ENCODE assay signal across 11 cellular contexts in the genomic region with DNA sequence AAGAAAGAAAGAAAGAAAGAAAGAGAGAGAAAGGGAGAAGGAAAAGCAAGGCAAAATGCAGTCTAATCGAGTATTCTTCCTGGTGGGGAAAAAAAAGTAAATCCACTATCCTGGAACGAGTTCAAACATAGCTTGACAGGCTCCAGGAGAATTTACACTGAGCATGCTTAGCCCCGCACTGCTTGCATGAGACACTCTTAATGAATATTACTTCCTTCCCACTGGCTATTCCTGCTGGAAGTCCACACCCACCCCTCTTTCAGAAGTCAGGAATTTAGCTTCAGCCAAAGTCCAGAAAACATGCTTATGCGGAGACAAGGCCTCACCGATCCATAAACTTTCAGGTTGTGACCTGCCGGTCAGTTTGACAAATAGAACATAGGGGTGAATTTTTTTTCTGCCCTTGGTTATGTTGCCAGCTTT.
DNase-seq lines count a peak whose midpoint lies in the region; ATAC-seq and TF ChIP-seq lines count a peak whose summit lies in the region.
"Had no signal": no experiment of that assay in that cellular context is flagged by ENCODE, and none has a peak within 500 bp of the region (broad histone marks: within the 10 kb centered on the region; RNA-seq: fewer than 3 reads in every experiment).

No MANE protein-coding gene starts in this region.

- no peak overlapping the region for H4K8ac ChIP-seq in neuronal stem cell (ENCODE audit: low read depth, low read length)

- TF ChIP-seq CTCF in ascending aorta (IDR thresholded peaks at IDR 0.05) (no peak), foreskin keratinocyte (conservative IDR thresholded peaks at IDR 0.05) (no peak)

- DNase-seq in AG08395 (ENCODE audit: low spot score) (peak; percentile 53), ascending aorta (ENCODE audit: low spot score in 2 of 2) (peak in 1 of 2 donors; percentile 71), foreskin keratinocyte (peak; percentile 47 to 79), neuronal stem cell (ENCODE audit: low spot score) (no peak), DMS53 treated with DMSO at 0.1 percent for 48 hours (lab: John Stamatoyannopoulos, UW; ENCODE audit: unreplicated experiment) (no peak), HT-29 (ENCODE audit: low spot score) (no peak)
- no peak for DNase-seq in stimulated activated naive CD8-positive, alpha-beta T cell treated with anti-CD3 and anti-CD28 coated beads, Interleukin-15, amount 100 ng/mL, for 72 hours
- DNase-seq: glutamatergic neuron, NCI-H1092 treated with DMSO at 0.1 percent for 48 hours had no signal

- H3K27ac ChIP-seq in ascending aorta: peak overlapping the region; percentile 71 to 82
- no peak overlapping the region for H3K27ac ChIP-seq in foreskin keratinocyte
- no peak overlapping the region for H3K27ac ChIP-seq in neuronal stem cell (replicated peaks; ENCODE audit: low read length)
- H3K27ac ChIP-seq: VCaP had no signal

- no peak overlapping the region for H3K27ac Mint-ChIP-seq in stimulated activated naive CD8-positive, alpha-beta T cell treated with anti-CD3 and anti-CD28 coated beads, Interleukin-15, amount 100 ng/mL, for 72 hours

- H3K4me1 Mint-ChIP-seq in stimulated activated naive CD8-positive, alpha-beta T cell treated with anti-CD3 and anti-CD28 coated beads, Interleukin-15, amount 100 ng/mL, for 72 hours: no peaks in the 10 kb centered on the region

- no peak overlapping the region for H3K9ac ChIP-seq in neuronal stem cell (ENCODE audit: low read depth, low read length, poor library complexity)

- H3K9me3 Mint-ChIP-seq in stimulated activated naive CD8-positive, alpha-beta T cell treated with anti-CD3 and anti-CD28 coated beads, Interleukin-15, amount 100 ng/mL, for 72 hours: no peaks in the 10 kb centered on the region

- no peaks in the 10 kb centered on the region for H3K27me3 Mint-ChIP-seq in stimulated activated naive CD8-positive, alpha-beta T cell treated with anti-CD3 and anti-CD28 coated beads, Interleukin-15, amount 100 ng/mL, for 72 hours

- H2BK5ac ChIP-seq in neuronal stem cell (ENCODE audit: low read length): no peak overlapping the region

- no peaks in the 10 kb centered on the region for H3K27me3 ChIP-seq in ascending aorta
- H3K27me3 ChIP-seq in foreskin keratinocyte: peaks cover 5% of the 10 kb centered on the region
- H3K27me3 ChIP-seq in neuronal stem cell (ENCODE audit: control insufficient read depth in 3 of 3, insufficient read depth in 3 of 3, low read depth in 1 of 3, low read length in 3 of 3): peaks cover 0 to 4% (median 0%) of the 10 kb centered on the region in 3 experiments

- H3K4ac ChIP-seq in neuronal stem cell (ENCODE audit: low read length): no peak overlapping the region

- no CpG with 5 or more reads among the region's 6 CpGs for WGBS in neuronal stem cell (ENCODE audit: extremely low coverage in 2 of 2, insufficient read length in 2 of 2, insufficient replicate concordance in 1 of 2), 2 donors

- ATAC-seq in foreskin keratinocyte (peak; percentile 64), GM21515 (IDR thresholded peaks at IDR 0.05; ENCODE audit: unreplicated experiment) (no peak)
- no peak for ATAC-seq in stimulated activated naive CD8-positive, alpha-beta T cell treated with anti-CD3 and anti-CD28 coated beads, Interleukin-15, amount 100 ng/mL, for 72 hours

- no peak overlapping the region for H2BK12ac ChIP-seq in neuronal stem cell (ENCODE audit: low read length)

- H4K91ac ChIP-seq in neuronal stem cell (ENCODE audit: low read depth, low read length, poor library complexity): no peak overlapping the region

- H3K9me3 ChIP-seq in ascending aorta (no peaks in the 10 kb centered on the region), neuronal stem cell (replicated peaks in 1 of 2; ENCODE audit: control insufficient read depth in 2 of 2, insufficient read depth in 1 of 2, low read depth in 1 of 2, low read length in 2 of 2) (no peaks in the 10 kb centered on the region)

- H3K23ac ChIP-seq in neuronal stem cell (ENCODE audit: low read depth, low read length, poor library complexity): no peak overlapping the region

- H2AFZ ChIP-seq in neuronal stem cell (ENCODE audit: low read length): peak overlapping the region; percentile 54

- H3K4me3 ChIP-seq in ascending aorta (peak overlapping the region in 1 of 2 donors; percentile 62), neuronal stem cell (ENCODE audit: low read length in 2 of 2) (no peak overlapping the region)

- H2BK15ac ChIP-seq in neuronal stem cell (ENCODE audit: low read length): no peak overlapping the region

- intact Hi-C loops in ascending aorta (cut with DNase I): loop anchor here (2.0 to 10.0 kb wide), 3 partner anchors 74 to 713 kb away; no protein-coding TSS in a partner anchor

- H2AK5ac ChIP-seq in neuronal stem cell (ENCODE audit: low read depth, low read length): no peak overlapping the region

- no peak overlapping the region for H3K4me2 ChIP-seq in neuronal stem cell (ENCODE audit: insufficient read depth, low read length, poor library complexity, severe bottlenecking)

- H3K14ac ChIP-seq in neuronal stem cell (ENCODE audit: low read length): no peak overlapping the region

- H3K4me3 Mint-ChIP-seq in stimulated activated naive CD8-positive, alpha-beta T cell treated with anti-CD3 and anti-CD28 coated beads, Interleukin-15, amount 100 ng/mL, for 72 hours: no peak overlapping the region

- H3K36me3 ChIP-seq in ascending aorta: no peaks in the 10 kb centered on the region
- H3K36me3 ChIP-seq in neuronal stem cell (replicated peaks in 1 of 2; ENCODE audit: control insufficient read depth in 2 of 2, insufficient read depth in 2 of 2, low read length in 2 of 2): no peaks in the 10 kb centered on the region

- peaks cover 0 to 10% of the 10 kb centered on the region in 2 donors for H3K4me1 ChIP-seq in ascending aorta
- peaks cover 10% of the 10 kb centered on the region for H3K4me1 ChIP-seq in foreskin keratinocyte
- H3K4me1 ChIP-seq in neuronal stem cell (ENCODE audit: control insufficient read depth in 2 of 2, insufficient read depth in 1 of 2, low read depth in 1 of 2, low read length in 2 of 2): peaks cover 2 to 22% of the 10 kb centered on the region in 2 donors

- no peaks in the 10 kb centered on the region for H3K79me1 ChIP-seq in neuronal stem cell (ENCODE audit: low read depth, low read length)

- no peak overlapping the region for H3K18ac ChIP-seq in neuronal stem cell (ENCODE audit: low read length)

- no peak overlapping the region for H2BK120ac ChIP-seq in neuronal stem cell (ENCODE audit: low read depth, low read length)

Comparison
In these comparisons a context has a peak if more than half of its experiments do, and no peak if none do; other contexts are left out.
1. DNase-seq: peak in AG08395 (single experiment) and foreskin keratinocyte (2 of 2); none in neuronal stem cell (single experiment), DMS53 treated with DMSO at 0.1 percent for 48 hours (single experiment), HT-29 (single experiment) and stimulated activated naive CD8-positive, alpha-beta T cell treated with anti-CD3 and anti-CD28 coated beads, Interleukin-15, amount 100 ng/mL, for 72 hours (0 of 2).
2. H3K27ac ChIP-seq: peak in ascending aorta (2 of 2); none in foreskin keratinocyte (single experiment) and neuronal stem cell (single experiment).